17 cellular contexts compared by ENCODE assay signal in the genomic region with DNA sequence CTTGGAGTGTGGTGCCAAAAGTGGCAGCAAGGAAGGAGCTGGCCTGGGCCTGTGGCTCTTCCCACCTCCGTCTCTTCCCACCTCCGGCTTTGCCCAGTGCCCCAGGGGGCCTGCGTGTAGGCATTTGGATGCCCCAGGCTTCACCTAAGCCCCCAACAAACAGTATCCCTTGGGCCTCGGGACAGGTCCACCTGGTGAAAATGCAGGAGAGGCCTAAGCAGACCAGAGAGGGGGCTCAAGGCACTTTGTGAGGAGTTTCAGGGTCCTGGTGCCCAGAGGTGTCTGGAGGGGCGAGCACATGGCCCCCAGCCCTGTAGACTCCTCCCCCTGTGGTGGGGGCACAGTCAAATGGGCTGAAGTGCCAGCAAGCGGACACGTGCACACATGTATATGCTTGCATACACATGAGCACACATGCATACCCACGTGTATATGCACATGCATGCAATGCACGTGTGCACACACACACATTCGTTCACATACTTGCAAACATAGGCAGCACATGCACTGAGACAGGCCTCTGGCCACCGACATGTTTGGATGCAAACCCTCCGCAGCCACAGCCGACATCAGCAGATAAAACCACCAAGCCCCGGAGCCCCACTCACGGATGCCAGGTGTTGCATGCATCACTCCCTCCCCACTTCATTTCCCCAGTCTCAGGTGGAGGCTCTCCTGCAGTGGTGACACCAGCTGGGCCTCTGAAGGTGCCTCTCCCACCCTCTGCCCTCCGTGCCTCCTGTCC.
"Had no signal": no experiment of that assay in that cellular context is flagged by ENCODE, and none has a peak within 500 bp of the region (broad histone marks: within the 10 kb centered on the region; RNA-seq: fewer than 3 reads in every experiment).

No MANE protein-coding gene starts in this region.

- H3K9me3 ChIP-seq: psoas muscle, testis had no signal

- H3K4me3 ChIP-seq: psoas muscle, testis had no signal

- DNase-seq: activated CD4-positive, alpha-beta T cell treated with anti-CD3 and anti-CD28 coated beads for 4 hours; activated CD8-positive, alpha-beta memory T cell treated with anti-CD3 and anti-CD28 coated beads, Interleukin-2, amount 50 U/mL, for 4 hours; activated CD8-positive, alpha-beta T cell treated with anti-CD3 and anti-CD28 coated beads for 36 hours; activated naive CD4-positive, alpha-beta T cell treated with Interleukin-2 at 50 U/mL for 16 hours; activated naive CD8-positive, alpha-beta T cell treated with anti-CD3 and anti-CD28 coated beads, Interleukin-2, amount 50 U/mL, for 24 hours; foreskin melanocyte; islet precursor cell; natural killer cell; occipital lobe; stimulated activated CD4-positive, alpha-beta T cell treated with anti-CD3 and anti-CD28 coated beads, Interleukin-12 subunit alpha, Interleukin-12 subunit beta, amount 100 ng/mL, for 4 hours; stimulated activated naive CD4-positive, alpha-beta T cell treated with Interleukin-2 at 50 U/mL for 16 hours; T-helper 9 cell; testis had no signal

- ATAC-seq: activated CD8-positive, alpha-beta T cell treated with anti-CD3 and anti-CD28 coated beads for 36 hours; activated naive CD8-positive, alpha-beta T cell treated with anti-CD3 and anti-CD28 coated beads, Interleukin-2, amount 50 U/mL, for 24 hours; natural killer cell; sciatic nerve had no signal

- FAIRE-seq: astrocyte, colon had no signal

- H3K4me1 ChIP-seq: psoas muscle, testis had no signal

- H3K27me3 ChIP-seq: testis had no signal
